In the genomic region with DNA sequence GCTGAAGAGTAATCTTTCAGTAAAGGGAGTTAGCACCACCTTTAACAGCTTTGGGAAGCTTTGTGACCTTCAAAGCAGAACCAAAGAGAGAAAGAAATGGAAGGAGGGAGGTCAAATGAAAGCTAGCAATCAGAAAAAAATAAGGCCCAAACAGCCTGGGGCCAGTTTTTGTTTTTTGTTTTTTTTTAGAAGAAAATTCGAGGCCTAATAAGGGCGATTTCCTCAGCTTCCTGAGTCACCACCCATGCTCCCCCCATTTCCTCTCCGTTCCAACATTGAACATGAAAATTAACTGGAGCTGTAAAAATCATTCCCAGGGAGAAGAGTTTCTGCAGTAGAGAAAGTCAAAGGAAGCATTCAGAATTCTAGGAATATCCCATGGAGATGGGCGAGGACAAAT, we compare ENCODE assay signal across 9 cellular contexts.
DNase-seq lines count a peak whose midpoint lies in the region.
"Had no signal": no experiment of that assay in that cellular context is flagged by ENCODE, and none has a peak within 500 bp of the region (broad histone marks: within the 10 kb centered on the region; RNA-seq: fewer than 3 reads in every experiment).

No MANE protein-coding gene starts in this region.

- DNase-seq in GM03348 (ENCODE audit: low spot score): peak; percentile 52
- peak; percentile 7 to 54 for DNase-seq in SJCRH30
- DNase-seq in fibroblast of gingiva (ENCODE audit: low read depth): peak; percentile 36
- no peak for DNase-seq in anterior cingulate cortex (lab: John Stamatoyannopoulos, UW)
- no peak for DNase-seq in central memory CD4-positive, alpha-beta T cell
- DNase-seq in stimulated activated CD4-positive, alpha-beta T cell treated with anti-CD3 and anti-CD28 coated beads, Interleukin-12 subunit alpha, Interleukin-12 subunit beta, amount 100 ng/mL, for 4 hours: no peak
- DNase-seq in C1 segment of cervical spinal cord (lab: John Stamatoyannopoulos, UW): no peak

- H3K9me3 ChIP-seq in SJCRH30 (replicated peaks) (no peaks in the 10 kb centered on the region), skeletal muscle satellite cell (replicated peaks; ENCODE audit: low read length) (no peaks in the 10 kb centered on the region)

- H3K27me3 ChIP-seq in SJCRH30 (no peaks in the 10 kb centered on the region), skeletal muscle satellite cell (ENCODE audit: control insufficient read depth, insufficient read depth, low read length) (no peaks in the 10 kb centered on the region)

- H3K9ac ChIP-seq in skeletal muscle satellite cell (ENCODE audit: low read depth, low read length): peak overlapping the region; percentile 75
- H3K9ac ChIP-seq: parathyroid adenoma had no signal

- H3K27ac ChIP-seq in SJCRH30: peak overlapping the region; percentile 61
- H3K27ac ChIP-seq: parathyroid adenoma had no signal

- H3K4me1 ChIP-seq in SJCRH30: peaks cover 21% of the 10 kb centered on the region
- peaks cover 18% of the 10 kb centered on the region for H3K4me1 ChIP-seq in skeletal muscle satellite cell (ENCODE audit: control insufficient read depth, insufficient read depth, low read length)

- H3K4me3 ChIP-seq in SJCRH30 (peak overlapping the region; percentile 41), skeletal muscle satellite cell (ENCODE audit: low read length) (no peak overlapping the region)

- no peaks in the 10 kb centered on the region for H3K36me3 ChIP-seq in SJCRH30
- H3K36me3 ChIP-seq in skeletal muscle satellite cell (ENCODE audit: insufficient read depth, low read length): no peaks in the 10 kb centered on the region

- H3K4me2 ChIP-seq in skeletal muscle satellite cell (ENCODE audit: low read length): peak overlapping the region; percentile 68

Comparison
In these comparisons a context has a peak if more than half of its experiments do, and no peak if none do; other contexts are left out.
1. DNase-seq: peak in GM03348 (single experiment), SJCRH30 (2 of 2) and fibroblast of gingiva (single experiment); none in anterior cingulate cortex (0 of 58), central memory CD4-positive, alpha-beta T cell (single experiment), stimulated activated CD4-positive, alpha-beta T cell treated with anti-CD3 and anti-CD28 coated beads, Interleukin-12 subunit alpha, Interleukin-12 subunit beta, amount 100 ng/mL, for 4 hours (single experiment) and C1 segment of cervical spinal cord (0 of 14).